ENCODE assay signal across 20 cellular contexts in genomic region chr12:42638697-42639096, GRCh38. TPM values are rescaled to one million over a fixed set of nuclear protein-coding genes. Genes with fewer than 3 reads are reported as not detected.
DNase-seq lines count a peak whose midpoint lies in the region; ATAC-seq, FAIRE-seq and TF ChIP-seq lines count a peak whose summit lies in the region.
"Had no signal": no experiment of that assay in that cellular context is flagged by ENCODE, and none has a peak within 500 bp of the region (broad histone marks: within the 10 kb centered on the region; RNA-seq: fewer than 3 reads in every experiment).

No MANE protein-coding gene starts in this region.

- FAIRE-seq in bronchial epithelial cell (lab: Jason Lieb, UNC) (no peak), keratinocyte (lab: Jason Lieb, UNC) (peak; percentile 51)
- FAIRE-seq: A204.1, GM12892, GM18507, HTR-8/SVneo had no signal

- H3K27me3 ChIP-seq in bronchial epithelial cell (ENCODE audit: control insufficient read depth, insufficient read depth, low read length) (no peaks in the 10 kb centered on the region), keratinocyte (ENCODE audit: control insufficient read depth, extremely low read depth, insufficient read depth, low read length) (no peaks in the 10 kb centered on the region)

- no peak for TF ChIP-seq CTCF in bronchial epithelial cell (IDR thresholded peaks at IDR 0.05; ENCODE audit: insufficient read depth, low read length, severe bottlenecking)
- TF ChIP-seq CTCF in epithelial cell of esophagus (IDR thresholded peaks at IDR 0.05; ENCODE audit: insufficient read depth, low read depth, low read length, missing control alignments): no peak
- no peak for TF ChIP-seq CTCF in keratinocyte (optimal IDR thresholded peaks at IDR 0.05 in 1 of 3, IDR thresholded peaks at IDR 0.05 in 1 of 3, conservative IDR thresholded peaks at IDR 0.05 in 1 of 3; ENCODE audit: extremely low read depth in 1 of 3, insufficient read depth in 2 of 3, low read length in 3 of 3)
- no peak for TF ChIP-seq CTCF in nephron (IDR thresholded peaks at IDR 0.05; ENCODE audit: unreplicated experiment in 3 of 3)

- CTCF ChIA-PET in activated CD8-positive, alpha-beta T cell treated with anti-CD3 and anti-CD28 coated beads, Interleukin-2, amount 10 ng/mL, durations not matched to agents 7 days and 5 days (lab: Charles Lee): no interaction called here

- no peak for ATAC-seq in activated CD8-positive, alpha-beta T cell treated with anti-CD3 and anti-CD28 coated beads, Interleukin-2, amount 10 ng/mL, durations not matched to agents 7 days and 5 days
- no peak for ATAC-seq in GM21529 (IDR thresholded peaks at IDR 0.05; ENCODE audit: unreplicated experiment)

- H3K9me3 ChIP-seq in keratinocyte (ENCODE audit: control insufficient read depth, low read depth, low read length): no peaks in the 10 kb centered on the region

- no peaks in the 10 kb centered on the region for H3K27me3 Mint-ChIP-seq in nephron (ENCODE audit: low read depth)
- H3K27me3 Mint-ChIP-seq in activated CD8-positive, alpha-beta T cell treated with anti-CD3 and anti-CD28 coated beads, Interleukin-2, amount 10 ng/mL, durations not matched to agents 7 days and 5 days (ENCODE audit: low read depth): no peaks in the 10 kb centered on the region

- H3K9ac ChIP-seq in keratinocyte (ENCODE audit: control insufficient read depth, extremely low read depth, insufficient read depth, low read length): no peak overlapping the region

- H3K4me3 ChIP-seq in bronchial epithelial cell (ENCODE audit: low read depth, low read length) (no peak overlapping the region), epithelial cell of esophagus (ENCODE audit: low read length) (no peak overlapping the region), keratinocyte (ENCODE audit: control insufficient read depth in 2 of 3, extremely low read depth in 1 of 3, insufficient read depth in 2 of 3, low read depth in 1 of 3, low read length in 3 of 3) (no peak overlapping the region)

- no peaks in the 10 kb centered on the region for H3K9me1 ChIP-seq in keratinocyte (ENCODE audit: control insufficient read depth, extremely low read depth, insufficient read depth, low read length)

- peak overlapping the region; percentile 91 to 97 (median 94) for H3K27ac Mint-ChIP-seq in nephron
- H3K27ac Mint-ChIP-seq in activated CD8-positive, alpha-beta T cell treated with anti-CD3 and anti-CD28 coated beads, Interleukin-2, amount 10 ng/mL, durations not matched to agents 7 days and 5 days: no peak overlapping the region
- H3K27ac Mint-ChIP-seq: CD4-positive, alpha-beta T cell; H9 had no signal

- no peak overlapping the region for H2AFZ ChIP-seq in keratinocyte (ENCODE audit: control insufficient read depth, low read length)

- no peak overlapping the region for H3K4me2 ChIP-seq in keratinocyte (ENCODE audit: control insufficient read depth, extremely low read depth, insufficient read depth, low read depth, low read length)

- no peaks in the 10 kb centered on the region for H4K20me1 ChIP-seq in keratinocyte (ENCODE audit: control insufficient read depth, extremely low read depth, insufficient read depth, low read length)

- DNase-seq in bronchial epithelial cell (ENCODE audit: low read depth) (peak; percentile 76), epithelial cell of esophagus (ENCODE audit: low read depth) (peak; percentile 80), keratinocyte (ENCODE audit: low read depth, low spot score) (no peak), Ammon's horn (ENCODE audit: low spot score) (no peak)
- no peak for DNase-seq in activated CD8-positive, alpha-beta T cell treated with anti-CD3 and anti-CD28 coated beads, Interleukin-2, amount 10 ng/mL, durations not matched to agents 7 days and 5 days
- DNase-seq: ACHN; CD4-positive, alpha-beta T cell; DMS153; DMS79; GDM1; GOT3; H9; IMR-90 had no signal

- no peaks in the 10 kb centered on the region for H3K36me3 ChIP-seq in bronchial epithelial cell (ENCODE audit: control insufficient read depth, insufficient read depth, low read length)
- H3K36me3 ChIP-seq in keratinocyte (ENCODE audit: control insufficient read depth in 2 of 2, extremely low read depth in 1 of 2, insufficient read depth in 2 of 2, low read length in 2 of 2): no peaks in the 10 kb centered on the region

- H3K27ac ChIP-seq in keratinocyte (ENCODE audit: control insufficient read depth, insufficient read depth, low read length): no peak overlapping the region
- H3K27ac ChIP-seq: C4-2B had no signal

- H3K4me1 Mint-ChIP-seq in nephron: peaks cover 50% of the 10 kb centered on the region
- no peaks in the 10 kb centered on the region for H3K4me1 Mint-ChIP-seq in activated CD8-positive, alpha-beta T cell treated with anti-CD3 and anti-CD28 coated beads, Interleukin-2, amount 10 ng/mL, durations not matched to agents 7 days and 5 days (ENCODE audit: low read depth)

- POLR2A ChIA-PET in activated CD8-positive, alpha-beta T cell treated with anti-CD3 and anti-CD28 coated beads, Interleukin-2, amount 10 ng/mL, durations not matched to agents 7 days and 5 days (lab: Charles Lee): no interaction called here

- no peaks in the 10 kb centered on the region for H3K4me1 ChIP-seq in keratinocyte (ENCODE audit: control insufficient read depth, extremely low read depth, insufficient read depth, low read length)

- H3K79me2 ChIP-seq in keratinocyte (ENCODE audit: control insufficient read depth, insufficient read depth, low read length): no peaks in the 10 kb centered on the region

- no peaks in the 10 kb centered on the region for H3K9me3 Mint-ChIP-seq in nephron
- no peaks in the 10 kb centered on the region for H3K9me3 Mint-ChIP-seq in activated CD8-positive, alpha-beta T cell treated with anti-CD3 and anti-CD28 coated beads, Interleukin-2, amount 10 ng/mL, durations not matched to agents 7 days and 5 days (ENCODE audit: insufficient read depth)
- H3K9me3 Mint-ChIP-seq: H9 had no signal

- H3K36me3 Mint-ChIP-seq in nephron (ENCODE audit: low read depth): no peaks in the 10 kb centered on the region
- H3K36me3 Mint-ChIP-seq in activated CD8-positive, alpha-beta T cell treated with anti-CD3 and anti-CD28 coated beads, Interleukin-2, amount 10 ng/mL, durations not matched to agents 7 days and 5 days (ENCODE audit: low read depth): no peaks in the 10 kb centered on the region

- no peak overlapping the region for H3K4me3 Mint-ChIP-seq in nephron
- H3K4me3 Mint-ChIP-seq in activated CD8-positive, alpha-beta T cell treated with anti-CD3 and anti-CD28 coated beads, Interleukin-2, amount 10 ng/mL, durations not matched to agents 7 days and 5 days: no peak overlapping the region
- H3K4me3 Mint-ChIP-seq: CD4-positive, alpha-beta T cell; H9 had no signal

- dilution Hi-C loops in keratinocyte (cut with MboI; ENCODE audit: extremely low pct_ligation_motif_present, low sequenced_read_pairs): no loop called here

RNA-seq across cellular contexts. Expression of gene PRICKLE1, which starts 49.2 kb away (rescaled TPM):
- total RNA-seq in bronchial epithelial cell: 1.1 and 2.4 TPM in 2 replicates
- polyA plus RNA-seq in keratinocyte: 2.0 to 7.6 TPM (median 3.5 TPM) in 3 replicates
- polyA plus RNA-seq in keratinocyte (2011; ENCODE audit: low read depth): 1.4 TPM
- 1.8 and 2.7 TPM in 2 replicates for polyA plus RNA-seq in keratinocyte (2011; cell fraction: cytosol; rRNA removed)
- 5.7 and 6.5 TPM in 2 replicates for polyA plus RNA-seq in keratinocyte (2011; cell fraction: nucleus; rRNA removed)
- 1.9 and 7.3 TPM in 2 replicates for polyA plus RNA-seq in keratinocyte (2012; ENCODE audit: low replicate concordance)
- 9.0 to 11.5 TPM (median 9.3 TPM) in 3 replicates for polyA minus RNA-seq in keratinocyte
- 7.3 TPM for polyA minus RNA-seq in keratinocyte (2011; cell fraction: cytosol; rRNA and poly(A)+ RNA removed)
- 9.5 and 16.5 TPM in 2 replicates for polyA minus RNA-seq in keratinocyte (2011; cell fraction: nucleus; rRNA and poly(A)+ RNA removed)
- total RNA-seq in activated CD8-positive, alpha-beta T cell treated with anti-CD3 and anti-CD28 coated beads, Interleukin-2, amount 10 ng/mL, durations not matched to agents 7 days and 5 days: under 1 TPM; 0.05 to 0.11 TPM
- total RNA-seq: CD4-positive, alpha-beta T cell had no signal

Comparison
In these comparisons a context has a peak if more than half of its experiments do, and no peak if none do; other contexts are left out.
1. DNase-seq: peak in bronchial epithelial cell (single experiment) and epithelial cell of esophagus (single experiment); none in keratinocyte (single experiment), activated CD8-positive, alpha-beta T cell treated with anti-CD3 and anti-CD28 coated beads, Interleukin-2, amount 10 ng/mL, durations not matched to agents 7 days and 5 days (single experiment) and Ammon's horn (single experiment).